In the genomic region with DNA sequence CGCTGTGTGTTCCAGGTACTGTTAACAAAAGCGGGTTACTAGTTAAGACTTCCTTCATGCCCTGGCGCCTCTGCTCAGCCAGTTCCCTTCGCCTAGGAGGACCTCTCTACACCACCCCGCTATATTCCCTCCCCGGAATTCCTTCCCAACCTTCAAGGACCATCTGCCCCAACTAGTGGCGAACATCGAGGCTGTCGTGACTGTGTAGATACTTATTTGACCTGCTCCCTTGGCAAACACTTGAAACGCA, we compare ENCODE assay signal across 1 cellular context.
TF ChIP-seq lines count a peak whose summit lies in the region.

No MANE protein-coding gene starts in this region.

TF ChIP-seq in HepG2, 621 proteins besides CTCF, POLR2A, EP300 and RAD21:
- TF ChIP-seq ZNF775 (CRISPR knock-in tag; IDR thresholded peaks at IDR 0.05; ENCODE audit: borderline replicate concordance) (no peak), TAF1 (CRISPR knock-in tag; IDR thresholded peaks at IDR 0.05) (no peak), PRPF4 (IDR thresholded peaks at IDR 0.05; ENCODE audit: low read depth, low read length, poor library complexity, severe bottlenecking) (peak; percentile 67), ZNF83 (CRISPR knock-in tag; IDR thresholded peaks at IDR 0.05; ENCODE audit: borderline replicate concordance) (no peak), ZNF720 (CRISPR knock-in tag; IDR thresholded peaks at IDR 0.05) (0 out of 2 replicates have a peak, but pooled peaks have one; percentile 20), SMAD9 (CRISPR knock-in tag; IDR thresholded peaks at IDR 0.05) (no peak), ZNF782 (CRISPR knock-in tag; IDR thresholded peaks at IDR 0.05; ENCODE audit: borderline replicate concordance) (peak; percentile 4; the same call in 1 of the 2 replicates), ZFP36L2 (CRISPR knock-in tag; IDR thresholded peaks at IDR 0.05) (no peak), ZC3H4 (CRISPR knock-in tag; IDR thresholded peaks at IDR 0.05; ENCODE audit: borderline replicate concordance) (peak; percentile 87; the same call in 1 of the 2 replicates), TMF1 (CRISPR knock-in tag; IDR thresholded peaks at IDR 0.05; ENCODE audit: low read depth) (peak; percentile 54), MED1 (CRISPR knock-in tag; IDR thresholded peaks at IDR 0.05) (no peak), ZKSCAN1 (IDR thresholded peaks at IDR 0.05; ENCODE audit: low read length) (peak; percentile 7; the same call in 1 of the 2 replicates), RBM22 (optimal IDR thresholded peaks at IDR 0.05; ENCODE audit: low read length) (peak; percentile 50), PREB (CRISPR knock-in tag; IDR thresholded peaks at IDR 0.05) (no peak)
- TF ChIP-seq, protein P1, sequence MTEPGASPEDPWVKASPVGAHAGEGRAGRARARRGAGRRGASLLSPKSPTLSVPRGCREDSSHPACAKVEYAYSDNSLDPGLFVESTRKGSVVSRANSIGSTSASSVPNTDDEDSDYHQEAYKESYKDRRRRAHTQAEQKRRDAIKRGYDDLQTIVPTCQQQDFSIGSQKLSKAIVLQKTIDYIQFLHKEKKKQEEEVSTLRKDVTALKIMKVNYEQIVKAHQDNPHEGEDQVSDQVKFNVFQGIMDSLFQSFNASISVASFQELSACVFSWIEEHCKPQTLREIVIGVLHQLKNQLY (CRISPR knock-in tag; IDR thresholded peaks at IDR 0.05): no peak; the same call in 1 of the 2 replicates
- TF ChIP-seq, protein P2, sequence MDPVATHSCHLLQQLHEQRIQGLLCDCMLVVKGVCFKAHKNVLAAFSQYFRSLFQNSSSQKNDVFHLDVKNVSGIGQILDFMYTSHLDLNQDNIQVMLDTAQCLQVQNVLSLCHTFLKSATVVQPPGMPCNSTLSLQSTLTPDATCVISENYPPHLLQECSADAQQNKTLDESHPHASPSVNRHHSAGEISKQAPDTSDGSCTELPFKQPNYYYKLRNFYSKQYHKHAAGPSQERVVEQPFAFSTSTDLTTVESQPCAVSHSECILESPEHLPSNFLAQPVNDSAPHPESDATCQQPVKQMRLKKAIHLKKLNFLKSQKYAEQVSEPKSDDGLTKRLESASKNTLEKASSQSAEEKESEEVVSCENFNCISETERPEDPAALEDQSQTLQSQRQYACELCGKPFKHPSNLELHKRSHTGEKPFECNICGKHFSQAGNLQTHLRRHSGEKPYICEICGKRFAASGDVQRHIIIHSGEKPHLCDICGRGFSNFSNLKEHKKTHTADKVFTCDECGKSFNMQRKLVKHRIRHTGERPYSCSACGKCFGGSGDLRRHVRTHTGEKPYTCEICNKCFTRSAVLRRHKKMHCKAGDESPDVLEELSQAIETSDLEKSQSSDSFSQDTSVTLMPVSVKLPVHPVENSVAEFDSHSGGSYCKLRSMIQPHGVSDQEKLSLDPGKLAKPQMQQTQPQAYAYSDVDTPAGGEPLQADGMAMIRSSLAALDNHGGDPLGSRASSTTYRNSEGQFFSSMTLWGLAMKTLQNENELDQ (CRISPR knock-in tag; IDR thresholded peaks at IDR 0.05; ENCODE audit: borderline replicate concordance): no peak
- TF ChIP-seq, protein P3, sequence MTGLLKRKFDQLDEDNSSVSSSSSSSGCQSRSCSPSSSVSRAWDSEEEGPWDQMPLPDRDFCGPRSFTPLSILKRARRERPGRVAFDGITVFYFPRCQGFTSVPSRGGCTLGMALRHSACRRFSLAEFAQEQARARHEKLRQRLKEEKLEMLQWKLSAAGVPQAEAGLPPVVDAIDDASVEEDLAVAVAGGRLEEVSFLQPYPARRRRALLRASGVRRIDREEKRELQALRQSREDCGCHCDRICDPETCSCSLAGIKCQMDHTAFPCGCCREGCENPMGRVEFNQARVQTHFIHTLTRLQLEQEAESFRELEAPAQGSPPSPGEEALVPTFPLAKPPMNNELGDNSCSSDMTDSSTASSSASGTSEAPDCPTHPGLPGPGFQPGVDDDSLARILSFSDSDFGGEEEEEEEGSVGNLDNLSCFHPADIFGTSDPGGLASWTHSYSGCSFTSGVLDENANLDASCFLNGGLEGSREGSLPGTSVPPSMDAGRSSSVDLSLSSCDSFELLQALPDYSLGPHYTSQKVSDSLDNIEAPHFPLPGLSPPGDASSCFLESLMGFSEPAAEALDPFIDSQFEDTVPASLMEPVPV (CRISPR knock-in tag; IDR thresholded peaks at IDR 0.05): 0 out of 2 replicates have a peak, but pooled peaks have one; percentile 27
- TF ChIP-seq, protein P4, sequence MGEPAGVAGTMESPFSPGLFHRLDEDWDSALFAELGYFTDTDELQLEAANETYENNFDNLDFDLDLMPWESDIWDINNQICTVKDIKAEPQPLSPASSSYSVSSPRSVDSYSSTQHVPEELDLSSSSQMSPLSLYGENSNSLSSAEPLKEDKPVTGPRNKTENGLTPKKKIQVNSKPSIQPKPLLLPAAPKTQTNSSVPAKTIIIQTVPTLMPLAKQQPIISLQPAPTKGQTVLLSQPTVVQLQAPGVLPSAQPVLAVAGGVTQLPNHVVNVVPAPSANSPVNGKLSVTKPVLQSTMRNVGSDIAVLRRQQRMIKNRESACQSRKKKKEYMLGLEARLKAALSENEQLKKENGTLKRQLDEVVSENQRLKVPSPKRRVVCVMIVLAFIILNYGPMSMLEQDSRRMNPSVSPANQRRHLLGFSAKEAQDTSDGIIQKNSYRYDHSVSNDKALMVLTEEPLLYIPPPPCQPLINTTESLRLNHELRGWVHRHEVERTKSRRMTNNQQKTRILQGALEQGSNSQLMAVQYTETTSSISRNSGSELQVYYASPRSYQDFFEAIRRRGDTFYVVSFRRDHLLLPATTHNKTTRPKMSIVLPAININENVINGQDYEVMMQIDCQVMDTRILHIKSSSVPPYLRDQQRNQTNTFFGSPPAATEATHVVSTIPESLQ (CRISPR knock-in tag; conservative IDR thresholded peaks at IDR 0.05): no peak
